In the genomic region with DNA sequence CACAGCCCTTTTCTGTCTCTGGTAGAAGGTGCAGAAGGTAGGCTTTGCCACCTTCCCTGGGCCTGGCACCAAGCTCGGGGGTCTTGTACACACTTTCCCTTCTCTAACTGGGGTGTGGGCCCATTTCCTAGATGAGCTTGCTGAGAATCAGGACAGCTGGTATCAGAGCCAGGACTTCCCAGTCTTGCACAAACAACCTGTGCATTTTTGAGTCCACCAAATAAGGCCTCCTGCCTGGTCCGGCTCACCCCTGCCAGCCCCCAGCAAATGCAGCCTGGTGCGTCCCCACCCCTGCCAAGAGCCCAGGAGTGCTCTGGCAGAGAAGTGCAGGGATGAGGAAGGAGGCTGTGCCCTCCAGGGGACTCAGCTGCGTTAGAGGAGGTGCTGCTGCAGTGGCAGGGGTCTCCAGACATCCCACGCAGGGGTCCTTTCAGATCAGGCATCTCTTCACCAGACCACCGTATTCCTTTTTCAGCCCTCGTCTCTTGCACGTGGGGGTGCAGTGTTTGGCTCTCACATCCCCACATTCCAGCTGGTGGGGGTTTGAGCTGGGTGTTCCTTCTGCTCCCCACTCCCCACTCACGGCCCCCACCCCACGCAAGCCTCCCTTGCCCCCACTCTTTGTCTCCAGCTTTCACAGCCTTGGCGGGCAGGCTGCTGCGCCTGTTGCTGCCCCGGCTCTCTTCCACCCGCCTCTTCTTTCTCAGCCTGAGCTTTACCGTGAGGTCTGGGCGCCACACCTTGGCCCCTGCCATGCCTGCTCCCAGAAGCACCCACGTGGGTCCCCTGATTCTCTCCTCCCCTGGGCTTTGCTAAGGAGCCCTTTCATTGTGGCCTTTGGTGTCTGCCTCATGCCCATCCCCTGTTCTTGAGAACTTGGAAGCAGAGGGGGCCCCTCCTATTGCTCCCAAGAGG, we compare ENCODE assay signal across 1 cellular context.
TF ChIP-seq lines count a peak whose summit lies in the region.

No MANE protein-coding gene starts in this region.

TF ChIP-seq in HepG2, 621 proteins besides CTCF, POLR2A, EP300 and RAD21:
- TF ChIP-seq BHLHE40 (IDR thresholded peaks at IDR 0.05; ENCODE audit: low read length), result no peak
- TF ChIP-seq STAG1 (CRISPR knock-in tag; IDR thresholded peaks at IDR 0.05), result 0 out of 2 replicates have a peak, but pooled peaks have one; percentile 28
- TF ChIP-seq ZNF629 (CRISPR knock-in tag; conservative IDR thresholded peaks at IDR 0.05), result peak; percentile 39; the same call in 1 of the 2 replicates
- no peak for TF ChIP-seq ZNF891 (CRISPR knock-in tag; IDR thresholded peaks at IDR 0.05)
- TF ChIP-seq, protein P1, sequence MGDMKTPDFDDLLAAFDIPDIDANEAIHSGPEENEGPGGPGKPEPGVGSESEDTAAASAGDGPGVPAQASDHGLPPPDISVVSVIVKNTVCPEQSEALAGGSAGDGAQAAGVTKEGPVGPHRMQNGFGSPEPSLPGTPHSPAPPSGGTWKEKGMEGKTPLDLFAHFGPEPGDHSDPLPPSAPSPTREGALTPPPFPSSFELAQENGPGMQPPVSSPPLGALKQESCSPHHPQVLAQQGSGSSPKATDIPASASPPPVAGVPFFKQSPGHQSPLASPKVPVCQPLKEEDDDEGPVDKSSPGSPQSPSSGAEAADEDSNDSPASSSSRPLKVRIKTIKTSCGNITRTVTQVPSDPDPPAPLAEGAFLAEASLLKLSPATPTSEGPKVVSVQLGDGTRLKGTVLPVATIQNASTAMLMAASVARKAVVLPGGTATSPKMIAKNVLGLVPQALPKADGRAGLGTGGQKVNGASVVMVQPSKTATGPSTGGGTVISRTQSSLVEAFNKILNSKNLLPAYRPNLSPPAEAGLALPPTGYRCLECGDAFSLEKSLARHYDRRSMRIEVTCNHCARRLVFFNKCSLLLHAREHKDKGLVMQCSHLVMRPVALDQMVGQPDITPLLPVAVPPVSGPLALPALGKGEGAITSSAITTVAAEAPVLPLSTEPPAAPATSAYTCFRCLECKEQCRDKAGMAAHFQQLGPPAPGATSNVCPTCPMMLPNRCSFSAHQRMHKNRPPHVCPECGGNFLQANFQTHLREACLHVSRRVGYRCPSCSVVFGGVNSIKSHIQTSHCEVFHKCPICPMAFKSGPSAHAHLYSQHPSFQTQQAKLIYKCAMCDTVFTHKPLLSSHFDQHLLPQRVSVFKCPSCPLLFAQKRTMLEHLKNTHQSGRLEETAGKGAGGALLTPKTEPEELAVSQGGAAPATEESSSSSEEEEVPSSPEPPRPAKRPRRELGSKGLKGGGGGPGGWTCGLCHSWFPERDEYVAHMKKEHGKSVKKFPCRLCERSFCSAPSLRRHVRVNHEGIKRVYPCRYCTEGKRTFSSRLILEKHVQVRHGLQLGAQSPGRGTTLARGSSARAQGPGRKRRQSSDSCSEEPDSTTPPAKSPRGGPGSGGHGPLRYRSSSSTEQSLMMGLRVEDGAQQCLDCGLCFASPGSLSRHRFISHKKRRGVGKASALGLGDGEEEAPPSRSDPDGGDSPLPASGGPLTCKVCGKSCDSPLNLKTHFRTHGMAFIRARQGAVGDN (CRISPR knock-in tag; IDR thresholded peaks at IDR 0.05), result peak; percentile 45; the same call in 1 of the 2 replicates
- TF ChIP-seq, protein P2, sequence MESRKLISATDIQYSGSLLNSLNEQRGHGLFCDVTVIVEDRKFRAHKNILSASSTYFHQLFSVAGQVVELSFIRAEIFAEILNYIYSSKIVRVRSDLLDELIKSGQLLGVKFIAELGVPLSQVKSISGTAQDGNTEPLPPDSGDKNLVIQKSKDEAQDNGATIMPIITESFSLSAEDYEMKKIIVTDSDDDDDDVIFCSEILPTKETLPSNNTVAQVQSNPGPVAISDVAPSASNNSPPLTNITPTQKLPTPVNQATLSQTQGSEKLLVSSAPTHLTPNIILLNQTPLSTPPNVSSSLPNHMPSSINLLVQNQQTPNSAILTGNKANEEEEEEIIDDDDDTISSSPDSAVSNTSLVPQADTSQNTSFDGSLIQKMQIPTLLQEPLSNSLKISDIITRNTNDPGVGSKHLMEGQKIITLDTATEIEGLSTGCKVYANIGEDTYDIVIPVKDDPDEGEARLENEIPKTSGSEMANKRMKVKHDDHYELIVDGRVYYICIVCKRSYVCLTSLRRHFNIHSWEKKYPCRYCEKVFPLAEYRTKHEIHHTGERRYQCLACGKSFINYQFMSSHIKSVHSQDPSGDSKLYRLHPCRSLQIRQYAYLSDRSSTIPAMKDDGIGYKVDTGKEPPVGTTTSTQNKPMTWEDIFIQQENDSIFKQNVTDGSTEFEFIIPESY (CRISPR knock-in tag; IDR thresholded peaks at IDR 0.05), result 0 out of 2 replicates have a peak, but pooled peaks have one; percentile 31
